In the genomic region with DNA sequence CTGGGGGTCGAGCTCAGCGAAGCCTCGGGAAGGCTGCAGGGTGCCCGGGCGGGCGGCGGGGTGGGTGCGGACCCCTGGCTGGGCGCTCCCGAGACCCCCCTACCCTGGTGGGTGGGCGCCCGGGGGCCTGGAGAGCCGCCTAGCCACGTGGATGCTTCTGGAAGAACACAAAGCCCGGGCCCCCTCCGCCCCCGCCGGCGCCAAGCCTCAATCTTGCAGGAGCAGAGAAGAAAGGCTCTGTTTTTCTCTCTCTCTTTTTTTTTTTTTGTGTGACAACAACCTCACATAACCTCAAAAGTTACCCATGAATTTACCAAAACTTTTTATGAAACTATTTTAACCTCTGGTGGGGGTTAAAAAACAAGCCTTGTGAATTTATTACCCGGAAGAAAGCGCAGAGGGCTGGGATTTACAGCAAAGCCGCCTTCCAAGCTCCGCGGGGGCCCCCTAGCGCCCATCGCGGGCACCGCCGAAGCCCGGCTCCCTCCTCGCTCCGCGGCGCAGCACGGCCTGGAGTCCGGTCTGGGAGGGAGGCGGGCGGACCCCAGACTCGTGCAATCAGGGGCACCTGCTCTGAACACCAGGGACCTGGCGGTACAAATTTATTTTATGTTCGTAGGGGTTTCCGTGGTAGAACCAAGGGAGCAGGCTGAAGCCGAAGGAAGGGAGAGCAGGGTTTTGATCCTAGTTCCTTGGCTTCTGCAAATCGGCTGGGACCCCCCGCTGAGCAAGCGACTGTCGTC, we compare ENCODE assay signal across 7 cellular contexts. TPM values are rescaled to one million over a fixed set of nuclear protein-coding genes. Genes with fewer than 3 reads are reported as not detected.
DNase-seq lines count a peak whose midpoint lies in the region; ATAC-seq and TF ChIP-seq lines count a peak whose summit lies in the region.

No MANE protein-coding gene starts in this region.

- peaks cover 0 to 1% (median 0%) of the 10 kb centered on the region in 4 donors for H3K36me3 ChIP-seq in liver (ENCODE audit: control insufficient read depth in 4 of 4, insufficient read depth in 3 of 4, low read depth in 1 of 4, low read length in 3 of 4)

- WGBS in liver: 2% methylated on average over 47 of the region's 47 CpGs

- peaks cover 0 to 10% (median 4%) of the 10 kb centered on the region in 4 donors for H3K27me3 ChIP-seq in liver (ENCODE audit: control insufficient read depth in 4 of 4, insufficient read depth in 4 of 4, low read length in 3 of 4)

- peaks cover 56% of the 10 kb centered on the region for H3K27me3 Mint-ChIP-seq in dendritic cell treated with granulocyte-macrophage colony-stimulating factor and Interleukin-4, amounts not matched to agents 40 ng/mL and 50 ng/mL, for 4 days

- intact Hi-C loops in dendritic cell treated with granulocyte-macrophage colony-stimulating factor and Interleukin-4, amounts not matched to agents 40 ng/mL and 50 ng/mL, for 4 days (cut with micrococcal nuclease): loop anchor here (2.0 to 5.0 kb wide), 3 partner anchors 134 to 350 kb away; no protein-coding TSS in a partner anchor

- H3K4me1 ChIP-seq in liver (ENCODE audit: control insufficient read depth in 4 of 4, insufficient read depth in 4 of 4, low read length in 3 of 4): peaks cover 0 to 6% (median 3%) of the 10 kb centered on the region in 4 donors

- ATAC-seq in HG03045 (IDR thresholded peaks at IDR 0.05; ENCODE audit: unreplicated experiment): peak; percentile 84

- peak overlapping the region in 1 of 2 donors; percentile 18 for H3K9ac ChIP-seq in liver (ENCODE audit: low read depth in 1 of 2, low read length in 2 of 2)

- peak overlapping the region; percentile 32 for H3K4me3 ChIP-seq in GM12875 (ENCODE audit: low read depth, low read length)
- peak overlapping the region in 2 of 3 donors; percentile 23 to 54 for H3K4me3 ChIP-seq in liver (ENCODE audit: low read depth in 1 of 3, low read length in 3 of 3)

- no peaks in the 10 kb centered on the region for H3K9me3 ChIP-seq in liver (ENCODE audit: control insufficient read depth in 4 of 4, low read length in 3 of 4)

- peak; percentile 88 to 91 for TF ChIP-seq RAD21 in liver (IDR thresholded peaks at IDR 0.05)

- peak overlapping the region; percentile 73 for H3K4me3 Mint-ChIP-seq in dendritic cell treated with granulocyte-macrophage colony-stimulating factor and Interleukin-4, amounts not matched to agents 40 ng/mL and 50 ng/mL, for 4 days

- DNase-seq in NCI-H345 (lab: John Stamatoyannopoulos, UW): peak; percentile 73
- DNase-seq in activated CD4-positive, alpha-beta T cell treated with anti-CD3 and anti-CD28 coated beads, Interleukin-2, amount 50 U/mL, for 24 hours (ENCODE audit: low read depth in 1 of 2, low spot score in 1 of 2): peak; percentile 67 to 71
- DNase-seq in stimulated activated CD4-positive, alpha-beta T cell treated with anti-CD3 and anti-CD28 coated beads, Interleukin-2, amount 100 ng/mL, for 4 hours (ENCODE audit: low read depth): peak; percentile 67

- peak overlapping the region; percentile 44 for H3K27ac Mint-ChIP-seq in dendritic cell treated with granulocyte-macrophage colony-stimulating factor and Interleukin-4, amounts not matched to agents 40 ng/mL and 50 ng/mL, for 4 days

- no peak overlapping the region for H3K27ac ChIP-seq in liver (ENCODE audit: low read depth in 1 of 2, low read length in 2 of 2)

- H3K9me3 Mint-ChIP-seq in dendritic cell treated with granulocyte-macrophage colony-stimulating factor and Interleukin-4, amounts not matched to agents 40 ng/mL and 50 ng/mL, for 4 days: no peaks in the 10 kb centered on the region

- no peaks in the 10 kb centered on the region for H3K36me3 Mint-ChIP-seq in dendritic cell treated with granulocyte-macrophage colony-stimulating factor and Interleukin-4, amounts not matched to agents 40 ng/mL and 50 ng/mL, for 4 days (ENCODE audit: low read depth)

- H3K4me1 Mint-ChIP-seq in dendritic cell treated with granulocyte-macrophage colony-stimulating factor and Interleukin-4, amounts not matched to agents 40 ng/mL and 50 ng/mL, for 4 days (ENCODE audit: low read depth): peaks cover 11% of the 10 kb centered on the region

- TF ChIP-seq CTCF in GM12875 (IDR thresholded peaks at IDR 0.05; ENCODE audit: borderline replicate concordance, insufficient read depth, low read depth, low read length) (peak; percentile 94), liver (IDR thresholded peaks at IDR 0.05; ENCODE audit: low read depth, low read length, missing input control) (peak; percentile 92)

TF ChIP-seq in liver, 16 proteins besides CTCF, POLR2A, EP300 and RAD21:
- no peak for TF ChIP-seq HNF4G (IDR thresholded peaks at IDR 0.05)
- TF ChIP-seq TAF1 (conservative IDR thresholded peaks at IDR 0.05): no peak
- no peak for TF ChIP-seq GABPA (IDR thresholded peaks at IDR 0.05 in 1 of 2, conservative IDR thresholded peaks at IDR 0.05 in 1 of 2)
- TF ChIP-seq FOXA2 (IDR thresholded peaks at IDR 0.05): no peak
- no peak for TF ChIP-seq FOXA1 (IDR thresholded peaks at IDR 0.05)
- TF ChIP-seq, protein P1, sequence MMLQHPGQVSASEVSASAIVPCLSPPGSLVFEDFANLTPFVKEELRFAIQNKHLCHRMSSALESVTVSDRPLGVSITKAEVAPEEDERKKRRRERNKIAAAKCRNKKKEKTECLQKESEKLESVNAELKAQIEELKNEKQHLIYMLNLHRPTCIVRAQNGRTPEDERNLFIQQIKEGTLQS (IDR thresholded peaks at IDR 0.05): no peak
- TF ChIP-seq JUND (IDR thresholded peaks at IDR 0.05): no peak
- TF ChIP-seq HNF4A (conservative IDR thresholded peaks at IDR 0.05): no peak
- TF ChIP-seq SP1 (IDR thresholded peaks at IDR 0.05): no peak
- TF ChIP-seq YY1 (IDR thresholded peaks at IDR 0.05): no peak
- TF ChIP-seq, protein P2, sequence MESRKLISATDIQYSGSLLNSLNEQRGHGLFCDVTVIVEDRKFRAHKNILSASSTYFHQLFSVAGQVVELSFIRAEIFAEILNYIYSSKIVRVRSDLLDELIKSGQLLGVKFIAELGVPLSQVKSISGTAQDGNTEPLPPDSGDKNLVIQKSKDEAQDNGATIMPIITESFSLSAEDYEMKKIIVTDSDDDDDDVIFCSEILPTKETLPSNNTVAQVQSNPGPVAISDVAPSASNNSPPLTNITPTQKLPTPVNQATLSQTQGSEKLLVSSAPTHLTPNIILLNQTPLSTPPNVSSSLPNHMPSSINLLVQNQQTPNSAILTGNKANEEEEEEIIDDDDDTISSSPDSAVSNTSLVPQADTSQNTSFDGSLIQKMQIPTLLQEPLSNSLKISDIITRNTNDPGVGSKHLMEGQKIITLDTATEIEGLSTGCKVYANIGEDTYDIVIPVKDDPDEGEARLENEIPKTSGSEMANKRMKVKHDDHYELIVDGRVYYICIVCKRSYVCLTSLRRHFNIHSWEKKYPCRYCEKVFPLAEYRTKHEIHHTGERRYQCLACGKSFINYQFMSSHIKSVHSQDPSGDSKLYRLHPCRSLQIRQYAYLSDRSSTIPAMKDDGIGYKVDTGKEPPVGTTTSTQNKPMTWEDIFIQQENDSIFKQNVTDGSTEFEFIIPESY (IDR thresholded peaks at IDR 0.05): no peak
- TF ChIP-seq, protein P3, sequence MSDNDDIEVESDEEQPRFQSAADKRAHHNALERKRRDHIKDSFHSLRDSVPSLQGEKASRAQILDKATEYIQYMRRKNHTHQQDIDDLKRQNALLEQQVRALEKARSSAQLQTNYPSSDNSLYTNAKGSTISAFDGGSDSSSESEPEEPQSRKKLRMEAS (IDR thresholded peaks at IDR 0.05): no peak
- TF ChIP-seq RXRA (IDR thresholded peaks at IDR 0.05): no peak
- TF ChIP-seq, protein P4, sequence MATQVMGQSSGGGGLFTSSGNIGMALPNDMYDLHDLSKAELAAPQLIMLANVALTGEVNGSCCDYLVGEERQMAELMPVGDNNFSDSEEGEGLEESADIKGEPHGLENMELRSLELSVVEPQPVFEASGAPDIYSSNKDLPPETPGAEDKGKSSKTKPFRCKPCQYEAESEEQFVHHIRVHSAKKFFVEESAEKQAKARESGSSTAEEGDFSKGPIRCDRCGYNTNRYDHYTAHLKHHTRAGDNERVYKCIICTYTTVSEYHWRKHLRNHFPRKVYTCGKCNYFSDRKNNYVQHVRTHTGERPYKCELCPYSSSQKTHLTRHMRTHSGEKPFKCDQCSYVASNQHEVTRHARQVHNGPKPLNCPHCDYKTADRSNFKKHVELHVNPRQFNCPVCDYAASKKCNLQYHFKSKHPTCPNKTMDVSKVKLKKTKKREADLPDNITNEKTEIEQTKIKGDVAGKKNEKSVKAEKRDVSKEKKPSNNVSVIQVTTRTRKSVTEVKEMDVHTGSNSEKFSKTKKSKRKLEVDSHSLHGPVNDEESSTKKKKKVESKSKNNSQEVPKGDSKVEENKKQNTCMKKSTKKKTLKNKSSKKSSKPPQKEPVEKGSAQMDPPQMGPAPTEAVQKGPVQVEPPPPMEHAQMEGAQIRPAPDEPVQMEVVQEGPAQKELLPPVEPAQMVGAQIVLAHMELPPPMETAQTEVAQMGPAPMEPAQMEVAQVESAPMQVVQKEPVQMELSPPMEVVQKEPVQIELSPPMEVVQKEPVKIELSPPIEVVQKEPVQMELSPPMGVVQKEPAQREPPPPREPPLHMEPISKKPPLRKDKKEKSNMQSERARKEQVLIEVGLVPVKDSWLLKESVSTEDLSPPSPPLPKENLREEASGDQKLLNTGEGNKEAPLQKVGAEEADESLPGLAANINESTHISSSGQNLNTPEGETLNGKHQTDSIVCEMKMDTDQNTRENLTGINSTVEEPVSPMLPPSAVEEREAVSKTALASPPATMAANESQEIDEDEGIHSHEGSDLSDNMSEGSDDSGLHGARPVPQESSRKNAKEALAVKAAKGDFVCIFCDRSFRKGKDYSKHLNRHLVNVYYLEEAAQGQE (IDR thresholded peaks at IDR 0.05): no peak
- no peak for TF ChIP-seq EGR1 (IDR thresholded peaks at IDR 0.05; ENCODE audit: low read depth in 2 of 2)
- no peak for TF ChIP-seq NR2F2 (IDR thresholded peaks at IDR 0.05)

RNA-seq across cellular contexts. Expression of a gene that starts 58.8 kb away (rescaled TPM):
- under 1 TPM; 0.09 to 0.75 TPM for total RNA-seq in liver
- polyA plus RNA-seq in liver: under 1 TPM; 0.06 to 0.17 TPM
